ENCODE assay signal across 1 cellular context in the genomic region with DNA sequence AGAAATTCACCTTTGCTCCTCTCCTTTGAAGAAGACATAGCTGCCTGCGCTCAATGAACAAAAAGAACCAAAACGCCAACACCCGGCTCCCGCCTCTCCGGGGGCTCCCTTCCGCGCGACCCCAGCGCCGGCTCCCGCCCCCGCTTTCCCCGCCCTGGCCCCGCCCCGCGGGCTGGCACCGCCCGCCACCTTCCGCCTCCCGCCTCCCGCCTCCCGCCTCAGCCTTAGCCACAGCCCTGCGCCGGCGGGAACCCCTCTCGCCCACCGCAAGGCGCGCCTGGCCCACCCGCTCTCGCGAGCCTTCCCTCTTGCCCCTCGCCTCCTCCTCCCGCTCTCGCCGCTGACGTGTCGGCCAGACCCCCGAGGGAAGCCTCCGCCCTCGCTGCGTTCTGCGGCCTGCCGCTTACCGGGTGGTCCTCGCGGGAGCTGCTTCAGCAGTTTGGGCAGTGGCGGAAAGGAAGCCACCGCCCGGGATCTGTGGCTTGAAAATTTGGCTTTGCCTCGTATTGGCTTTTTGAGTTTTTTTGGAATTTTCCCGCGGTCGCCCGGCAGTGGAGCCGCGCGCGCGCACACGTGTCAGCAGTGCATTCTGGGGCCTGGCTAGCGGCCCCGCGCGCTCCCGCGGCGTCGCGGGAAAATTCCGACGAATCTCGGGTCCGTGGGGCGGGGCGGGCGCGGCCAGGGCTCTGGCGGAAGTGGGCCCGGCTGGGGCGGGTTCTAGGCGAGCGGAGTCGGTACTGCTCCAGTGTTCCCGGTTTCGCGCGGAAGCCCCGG.
TF ChIP-seq lines count a peak whose summit lies in the region.

A gene with protein sequence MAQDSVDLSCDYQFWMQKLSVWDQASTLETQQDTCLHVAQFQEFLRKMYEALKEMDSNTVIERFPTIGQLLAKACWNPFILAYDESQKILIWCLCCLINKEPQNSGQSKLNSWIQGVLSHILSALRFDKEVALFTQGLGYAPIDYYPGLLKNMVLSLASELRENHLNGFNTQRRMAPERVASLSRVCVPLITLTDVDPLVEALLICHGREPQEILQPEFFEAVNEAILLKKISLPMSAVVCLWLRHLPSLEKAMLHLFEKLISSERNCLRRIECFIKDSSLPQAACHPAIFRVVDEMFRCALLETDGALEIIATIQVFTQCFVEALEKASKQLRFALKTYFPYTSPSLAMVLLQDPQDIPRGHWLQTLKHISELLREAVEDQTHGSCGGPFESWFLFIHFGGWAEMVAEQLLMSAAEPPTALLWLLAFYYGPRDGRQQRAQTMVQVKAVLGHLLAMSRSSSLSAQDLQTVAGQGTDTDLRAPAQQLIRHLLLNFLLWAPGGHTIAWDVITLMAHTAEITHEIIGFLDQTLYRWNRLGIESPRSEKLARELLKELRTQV (minus strand): TSS at position 591 of the 774 bp plus-strand sequence. CDS start 68,418 bp downstream, outside the sequence.

TF ChIP-seq in HEK293, 187 proteins besides CTCF, POLR2A, EP300 and RAD21 (continued from another document and continues in another):
- TF ChIP-seq, protein P1, sequence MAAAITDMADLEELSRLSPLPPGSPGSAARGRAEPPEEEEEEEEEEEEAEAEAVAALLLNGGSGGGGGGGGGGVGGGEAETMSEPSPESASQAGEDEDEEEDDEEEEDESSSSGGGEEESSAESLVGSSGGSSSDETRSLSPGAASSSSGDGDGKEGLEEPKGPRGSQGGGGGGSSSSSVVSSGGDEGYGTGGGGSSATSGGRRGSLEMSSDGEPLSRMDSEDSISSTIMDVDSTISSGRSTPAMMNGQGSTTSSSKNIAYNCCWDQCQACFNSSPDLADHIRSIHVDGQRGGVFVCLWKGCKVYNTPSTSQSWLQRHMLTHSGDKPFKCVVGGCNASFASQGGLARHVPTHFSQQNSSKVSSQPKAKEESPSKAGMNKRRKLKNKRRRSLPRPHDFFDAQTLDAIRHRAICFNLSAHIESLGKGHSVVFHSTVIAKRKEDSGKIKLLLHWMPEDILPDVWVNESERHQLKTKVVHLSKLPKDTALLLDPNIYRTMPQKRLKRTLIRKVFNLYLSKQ (tag by site-specific recombination; IDR thresholded peaks at IDR 0.05; ENCODE audit: borderline replicate concordance), result no peak
- no peak for TF ChIP-seq PRDM1 (tag by site-specific recombination; IDR thresholded peaks at IDR 0.05)
- no peak for TF ChIP-seq MEIS1 (CRISPR knock-in tag; IDR thresholded peaks at IDR 0.05; ENCODE audit: borderline replicate concordance)
- no peak for TF ChIP-seq ZNF610 (tag by site-specific recombination; IDR thresholded peaks at IDR 0.05; ENCODE audit: borderline replicate concordance)
- TF ChIP-seq, protein P2, sequence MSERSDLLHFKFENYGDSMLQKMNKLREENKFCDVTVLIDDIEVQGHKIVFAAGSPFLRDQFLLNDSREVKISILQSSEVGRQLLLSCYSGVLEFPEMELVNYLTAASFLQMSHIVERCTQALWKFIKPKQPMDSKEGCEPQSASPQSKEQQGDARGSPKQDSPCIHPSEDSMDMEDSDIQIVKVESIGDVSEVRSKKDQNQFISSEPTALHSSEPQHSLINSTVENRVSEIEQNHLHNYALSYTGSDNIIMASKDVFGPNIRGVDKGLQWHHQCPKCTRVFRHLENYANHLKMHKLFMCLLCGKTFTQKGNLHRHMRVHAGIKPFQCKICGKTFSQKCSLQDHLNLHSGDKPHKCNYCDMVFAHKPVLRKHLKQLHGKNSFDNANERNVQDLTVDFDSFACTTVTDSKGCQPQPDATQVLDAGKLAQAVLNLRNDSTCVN (tag by site-specific recombination; optimal IDR thresholded peaks at IDR 0.05), result peak; percentile 97
- no peak for TF ChIP-seq ZNF423 (tag by site-specific recombination; IDR thresholded peaks at IDR 0.05)
- no peak for TF ChIP-seq ZNF670 (tag by site-specific recombination; IDR thresholded peaks at IDR 0.05; ENCODE audit: low read depth)
- no peak for TF ChIP-seq ZNF530 (tag by site-specific recombination; IDR thresholded peaks at IDR 0.05; ENCODE audit: low read depth)
- TF ChIP-seq, protein P3, sequence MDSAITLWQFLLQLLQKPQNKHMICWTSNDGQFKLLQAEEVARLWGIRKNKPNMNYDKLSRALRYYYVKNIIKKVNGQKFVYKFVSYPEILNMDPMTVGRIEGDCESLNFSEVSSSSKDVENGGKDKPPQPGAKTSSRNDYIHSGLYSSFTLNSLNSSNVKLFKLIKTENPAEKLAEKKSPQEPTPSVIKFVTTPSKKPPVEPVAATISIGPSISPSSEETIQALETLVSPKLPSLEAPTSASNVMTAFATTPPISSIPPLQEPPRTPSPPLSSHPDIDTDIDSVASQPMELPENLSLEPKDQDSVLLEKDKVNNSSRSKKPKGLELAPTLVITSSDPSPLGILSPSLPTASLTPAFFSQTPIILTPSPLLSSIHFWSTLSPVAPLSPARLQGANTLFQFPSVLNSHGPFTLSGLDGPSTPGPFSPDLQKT (IDR thresholded peaks at IDR 0.05; ENCODE audit: borderline replicate concordance, low read depth, low read length), result no peak
- TF ChIP-seq RBAK (tag by site-specific recombination; IDR thresholded peaks at IDR 0.05), result no peak
- TF ChIP-seq ZNF776 (tag by site-specific recombination; IDR thresholded peaks at IDR 0.05; ENCODE audit: borderline replicate concordance), result no peak
- TF ChIP-seq ZNF146 (tag by site-specific recombination; IDR thresholded peaks at IDR 0.05), result no peak
- no peak for TF ChIP-seq ZNF585B (tag by site-specific recombination; IDR thresholded peaks at IDR 0.05)
- TF ChIP-seq SP7 (tag by site-specific recombination; IDR thresholded peaks at IDR 0.05), result peak; percentile 71
- TF ChIP-seq ZNF555 (tag by site-specific recombination; conservative IDR thresholded peaks at IDR 0.05), result no peak
- no peak for TF ChIP-seq ZNF48 (tag by site-specific recombination; IDR thresholded peaks at IDR 0.05)
- no peak for TF ChIP-seq ZNF350 (tag by site-specific recombination; IDR thresholded peaks at IDR 0.05)
- TF ChIP-seq ZNF23 (tag by site-specific recombination; IDR thresholded peaks at IDR 0.05; ENCODE audit: borderline replicate concordance), result no peak
- no peak for TF ChIP-seq ZNF596 (tag by site-specific recombination; IDR thresholded peaks at IDR 0.05)
- TF ChIP-seq YY2 (tag by site-specific recombination; IDR thresholded peaks at IDR 0.05), result no peak
- no peak for TF ChIP-seq ZNF112 (tag by site-specific recombination; IDR thresholded peaks at IDR 0.05)
- 0 out of 2 replicates have a peak, but pooled peaks have one; percentile 31 for TF ChIP-seq ZNF24 (tag by site-specific recombination; IDR thresholded peaks at IDR 0.05)
- TF ChIP-seq ZFP3 (tag by site-specific recombination; IDR thresholded peaks at IDR 0.05; ENCODE audit: low read depth), result no peak
- peak; percentile 62 for TF ChIP-seq ZIC2 (tag by site-specific recombination; IDR thresholded peaks at IDR 0.05)
- no peak for TF ChIP-seq ZNF561 (tag by site-specific recombination; IDR thresholded peaks at IDR 0.05; ENCODE audit: borderline replicate concordance)
- TF ChIP-seq ZNF623 (tag by site-specific recombination; IDR thresholded peaks at IDR 0.05), result no peak
- no peak for TF ChIP-seq ZNF133 (tag by site-specific recombination; IDR thresholded peaks at IDR 0.05)
- TF ChIP-seq SCRT2 (tag by site-specific recombination; IDR thresholded peaks at IDR 0.05), result no peak
- no peak for TF ChIP-seq ZNF10 (tag by site-specific recombination; IDR thresholded peaks at IDR 0.05)
- TF ChIP-seq SP2 (tag by site-specific recombination; IDR thresholded peaks at IDR 0.05), result peak; percentile 68
- no peak for TF ChIP-seq ZNF391 (tag by site-specific recombination; IDR thresholded peaks at IDR 0.05; ENCODE audit: borderline replicate concordance, low read depth)
- no peak for TF ChIP-seq ZNF473 (tag by site-specific recombination; IDR thresholded peaks at IDR 0.05)
- TF ChIP-seq KLF8 (tag by site-specific recombination; IDR thresholded peaks at IDR 0.05), result peak; percentile 83
- no peak for TF ChIP-seq ZNF404 (tag by site-specific recombination; IDR thresholded peaks at IDR 0.05)
- no peak for TF ChIP-seq ZNF16 (tag by site-specific recombination; IDR thresholded peaks at IDR 0.05; ENCODE audit: low read depth)
- no peak for TF ChIP-seq ZNF302 (tag by site-specific recombination; IDR thresholded peaks at IDR 0.05; ENCODE audit: low read depth)
- no peak for TF ChIP-seq ZNF114 (tag by site-specific recombination; IDR thresholded peaks at IDR 0.05)
- TF ChIP-seq ZNF658 (tag by site-specific recombination; IDR thresholded peaks at IDR 0.05), result no peak
- TF ChIP-seq, protein P4, sequence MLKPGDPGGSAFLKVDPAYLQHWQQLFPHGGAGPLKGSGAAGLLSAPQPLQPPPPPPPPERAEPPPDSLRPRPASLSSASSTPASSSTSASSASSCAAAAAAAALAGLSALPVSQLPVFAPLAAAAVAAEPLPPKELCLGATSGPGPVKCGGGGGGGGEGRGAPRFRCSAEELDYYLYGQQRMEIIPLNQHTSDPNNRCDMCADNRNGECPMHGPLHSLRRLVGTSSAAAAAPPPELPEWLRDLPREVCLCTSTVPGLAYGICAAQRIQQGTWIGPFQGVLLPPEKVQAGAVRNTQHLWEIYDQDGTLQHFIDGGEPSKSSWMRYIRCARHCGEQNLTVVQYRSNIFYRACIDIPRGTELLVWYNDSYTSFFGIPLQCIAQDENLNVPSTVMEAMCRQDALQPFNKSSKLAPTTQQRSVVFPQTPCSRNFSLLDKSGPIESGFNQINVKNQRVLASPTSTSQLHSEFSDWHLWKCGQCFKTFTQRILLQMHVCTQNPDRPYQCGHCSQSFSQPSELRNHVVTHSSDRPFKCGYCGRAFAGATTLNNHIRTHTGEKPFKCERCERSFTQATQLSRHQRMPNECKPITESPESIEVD (tag by site-specific recombination; IDR thresholded peaks at IDR 0.05), result peak; percentile 26; the same call in 1 of the 2 replicates
- TF ChIP-seq, protein P5, sequence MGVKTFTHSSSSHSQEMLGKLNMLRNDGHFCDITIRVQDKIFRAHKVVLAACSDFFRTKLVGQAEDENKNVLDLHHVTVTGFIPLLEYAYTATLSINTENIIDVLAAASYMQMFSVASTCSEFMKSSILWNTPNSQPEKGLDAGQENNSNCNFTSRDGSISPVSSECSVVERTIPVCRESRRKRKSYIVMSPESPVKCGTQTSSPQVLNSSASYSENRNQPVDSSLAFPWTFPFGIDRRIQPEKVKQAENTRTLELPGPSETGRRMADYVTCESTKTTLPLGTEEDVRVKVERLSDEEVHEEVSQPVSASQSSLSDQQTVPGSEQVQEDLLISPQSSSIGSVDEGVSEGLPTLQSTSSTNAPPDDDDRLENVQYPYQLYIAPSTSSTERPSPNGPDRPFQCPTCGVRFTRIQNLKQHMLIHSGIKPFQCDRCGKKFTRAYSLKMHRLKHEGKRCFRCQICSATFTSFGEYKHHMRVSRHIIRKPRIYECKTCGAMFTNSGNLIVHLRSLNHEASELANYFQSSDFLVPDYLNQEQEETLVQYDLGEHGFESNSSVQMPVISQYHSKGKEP (tag by site-specific recombination; IDR thresholded peaks at IDR 0.05), result no peak; the same call in 1 of the 2 replicates
- no peak for TF ChIP-seq ZFP37 (tag by site-specific recombination; IDR thresholded peaks at IDR 0.05)
- TF ChIP-seq ZSCAN16 (tag by site-specific recombination; IDR thresholded peaks at IDR 0.05), result no peak
- TF ChIP-seq OSR2 (tag by site-specific recombination; IDR thresholded peaks at IDR 0.05), result no peak
- peak; percentile 83 for TF ChIP-seq ZNF629 (tag by site-specific recombination; IDR thresholded peaks at IDR 0.05)
- no peak for TF ChIP-seq MZF1 (tag by site-specific recombination; IDR thresholded peaks at IDR 0.05; ENCODE audit: borderline replicate concordance)
- TF ChIP-seq, protein P6, sequence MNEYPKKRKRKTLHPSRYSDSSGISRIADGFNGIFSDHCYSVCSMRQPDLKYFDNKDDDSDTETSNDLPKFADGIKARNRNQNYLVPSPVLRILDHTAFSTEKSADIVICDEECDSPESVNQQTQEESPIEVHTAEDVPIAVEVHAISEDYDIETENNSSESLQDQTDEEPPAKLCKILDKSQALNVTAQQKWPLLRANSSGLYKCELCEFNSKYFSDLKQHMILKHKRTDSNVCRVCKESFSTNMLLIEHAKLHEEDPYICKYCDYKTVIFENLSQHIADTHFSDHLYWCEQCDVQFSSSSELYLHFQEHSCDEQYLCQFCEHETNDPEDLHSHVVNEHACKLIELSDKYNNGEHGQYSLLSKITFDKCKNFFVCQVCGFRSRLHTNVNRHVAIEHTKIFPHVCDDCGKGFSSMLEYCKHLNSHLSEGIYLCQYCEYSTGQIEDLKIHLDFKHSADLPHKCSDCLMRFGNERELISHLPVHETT (tag by site-specific recombination; IDR thresholded peaks at IDR 0.05), result 0 out of 2 replicates have a peak, but pooled peaks have one; percentile 55
- no peak for TF ChIP-seq ZNF121 (tag by site-specific recombination; IDR thresholded peaks at IDR 0.05)
- peak; percentile 91 for TF ChIP-seq ZNF335 (tag by site-specific recombination; conservative IDR thresholded peaks at IDR 0.05)
- TF ChIP-seq, protein P7, sequence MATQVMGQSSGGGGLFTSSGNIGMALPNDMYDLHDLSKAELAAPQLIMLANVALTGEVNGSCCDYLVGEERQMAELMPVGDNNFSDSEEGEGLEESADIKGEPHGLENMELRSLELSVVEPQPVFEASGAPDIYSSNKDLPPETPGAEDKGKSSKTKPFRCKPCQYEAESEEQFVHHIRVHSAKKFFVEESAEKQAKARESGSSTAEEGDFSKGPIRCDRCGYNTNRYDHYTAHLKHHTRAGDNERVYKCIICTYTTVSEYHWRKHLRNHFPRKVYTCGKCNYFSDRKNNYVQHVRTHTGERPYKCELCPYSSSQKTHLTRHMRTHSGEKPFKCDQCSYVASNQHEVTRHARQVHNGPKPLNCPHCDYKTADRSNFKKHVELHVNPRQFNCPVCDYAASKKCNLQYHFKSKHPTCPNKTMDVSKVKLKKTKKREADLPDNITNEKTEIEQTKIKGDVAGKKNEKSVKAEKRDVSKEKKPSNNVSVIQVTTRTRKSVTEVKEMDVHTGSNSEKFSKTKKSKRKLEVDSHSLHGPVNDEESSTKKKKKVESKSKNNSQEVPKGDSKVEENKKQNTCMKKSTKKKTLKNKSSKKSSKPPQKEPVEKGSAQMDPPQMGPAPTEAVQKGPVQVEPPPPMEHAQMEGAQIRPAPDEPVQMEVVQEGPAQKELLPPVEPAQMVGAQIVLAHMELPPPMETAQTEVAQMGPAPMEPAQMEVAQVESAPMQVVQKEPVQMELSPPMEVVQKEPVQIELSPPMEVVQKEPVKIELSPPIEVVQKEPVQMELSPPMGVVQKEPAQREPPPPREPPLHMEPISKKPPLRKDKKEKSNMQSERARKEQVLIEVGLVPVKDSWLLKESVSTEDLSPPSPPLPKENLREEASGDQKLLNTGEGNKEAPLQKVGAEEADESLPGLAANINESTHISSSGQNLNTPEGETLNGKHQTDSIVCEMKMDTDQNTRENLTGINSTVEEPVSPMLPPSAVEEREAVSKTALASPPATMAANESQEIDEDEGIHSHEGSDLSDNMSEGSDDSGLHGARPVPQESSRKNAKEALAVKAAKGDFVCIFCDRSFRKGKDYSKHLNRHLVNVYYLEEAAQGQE (tag by site-specific recombination; IDR thresholded peaks at IDR 0.05), result no peak
- TF ChIP-seq, protein P8, sequence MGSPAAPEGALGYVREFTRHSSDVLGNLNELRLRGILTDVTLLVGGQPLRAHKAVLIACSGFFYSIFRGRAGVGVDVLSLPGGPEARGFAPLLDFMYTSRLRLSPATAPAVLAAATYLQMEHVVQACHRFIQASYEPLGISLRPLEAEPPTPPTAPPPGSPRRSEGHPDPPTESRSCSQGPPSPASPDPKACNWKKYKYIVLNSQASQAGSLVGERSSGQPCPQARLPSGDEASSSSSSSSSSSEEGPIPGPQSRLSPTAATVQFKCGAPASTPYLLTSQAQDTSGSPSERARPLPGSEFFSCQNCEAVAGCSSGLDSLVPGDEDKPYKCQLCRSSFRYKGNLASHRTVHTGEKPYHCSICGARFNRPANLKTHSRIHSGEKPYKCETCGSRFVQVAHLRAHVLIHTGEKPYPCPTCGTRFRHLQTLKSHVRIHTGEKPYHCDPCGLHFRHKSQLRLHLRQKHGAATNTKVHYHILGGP (tag by site-specific recombination; IDR thresholded peaks at IDR 0.05), result no peak
- no peak for TF ChIP-seq KLF9 (tag by site-specific recombination; IDR thresholded peaks at IDR 0.05; ENCODE audit: low read depth)
- TF ChIP-seq ZNF600 (tag by site-specific recombination; IDR thresholded peaks at IDR 0.05), result no peak
